1 cellular context compared by ENCODE assay signal in the genomic region with DNA sequence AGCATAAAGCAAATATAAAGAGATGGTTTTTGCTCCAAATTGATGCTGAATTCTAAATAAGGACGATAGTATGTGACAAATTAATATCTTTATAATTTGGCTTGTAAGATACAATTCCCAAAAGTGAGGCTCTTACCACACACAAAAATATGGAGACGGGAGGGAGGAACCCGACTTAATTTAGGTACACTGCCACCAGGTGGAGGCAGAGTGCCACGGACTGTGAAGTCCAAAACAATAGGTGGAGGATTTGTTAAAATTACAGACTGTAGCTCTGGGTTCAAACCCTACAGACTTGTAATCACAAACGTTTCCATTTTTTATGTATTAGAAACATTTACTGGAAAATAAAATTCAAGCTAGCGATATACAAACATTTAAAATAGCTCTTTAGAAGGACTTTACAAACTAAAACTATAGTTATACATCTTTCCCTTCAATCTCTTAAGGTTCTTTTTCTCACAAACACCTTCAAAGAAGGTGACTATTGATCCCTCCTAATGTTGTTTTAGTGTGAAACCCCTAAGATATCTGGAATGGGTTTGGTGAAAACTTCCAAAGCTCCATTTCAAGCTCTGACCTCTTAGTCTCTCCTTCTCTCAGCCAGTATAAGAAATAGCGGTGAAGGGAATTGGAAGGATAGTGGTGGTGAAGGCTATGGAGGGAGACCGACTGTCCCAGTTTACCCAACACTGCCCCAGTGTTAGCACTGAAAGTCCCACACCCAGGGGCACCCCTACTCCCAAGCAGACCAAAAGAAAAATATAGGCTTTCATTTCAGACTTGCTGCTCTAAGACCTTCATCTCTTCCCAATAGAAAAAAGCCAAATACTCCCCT.
A peak's percentile ranks its signal among the peaks of the same experiment; 100 is the strongest.
TF ChIP-seq lines count a peak whose summit lies in the region.

No MANE protein-coding gene starts in this region.

TF ChIP-seq in IMR-90, 13 proteins besides CTCF, POLR2A, EP300 and RAD21:
- TF ChIP-seq, protein P1, sequence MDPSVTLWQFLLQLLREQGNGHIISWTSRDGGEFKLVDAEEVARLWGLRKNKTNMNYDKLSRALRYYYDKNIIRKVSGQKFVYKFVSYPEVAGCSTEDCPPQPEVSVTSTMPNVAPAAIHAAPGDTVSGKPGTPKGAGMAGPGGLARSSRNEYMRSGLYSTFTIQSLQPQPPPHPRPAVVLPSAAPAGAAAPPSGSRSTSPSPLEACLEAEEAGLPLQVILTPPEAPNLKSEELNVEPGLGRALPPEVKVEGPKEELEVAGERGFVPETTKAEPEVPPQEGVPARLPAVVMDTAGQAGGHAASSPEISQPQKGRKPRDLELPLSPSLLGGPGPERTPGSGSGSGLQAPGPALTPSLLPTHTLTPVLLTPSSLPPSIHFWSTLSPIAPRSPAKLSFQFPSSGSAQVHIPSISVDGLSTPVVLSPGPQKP (IDR thresholded peaks at IDR 0.05; ENCODE audit: borderline replicate concordance, low read depth, low read length) = no peak
- peak; percentile 95 for TF ChIP-seq SMC3 (IDR thresholded peaks at IDR 0.05; ENCODE audit: low read depth, low read length)
TF ChIP-seq in IMR-90: peak in this region for 1.
